ENCODE assay signal across 14 cellular contexts in the genomic region with DNA sequence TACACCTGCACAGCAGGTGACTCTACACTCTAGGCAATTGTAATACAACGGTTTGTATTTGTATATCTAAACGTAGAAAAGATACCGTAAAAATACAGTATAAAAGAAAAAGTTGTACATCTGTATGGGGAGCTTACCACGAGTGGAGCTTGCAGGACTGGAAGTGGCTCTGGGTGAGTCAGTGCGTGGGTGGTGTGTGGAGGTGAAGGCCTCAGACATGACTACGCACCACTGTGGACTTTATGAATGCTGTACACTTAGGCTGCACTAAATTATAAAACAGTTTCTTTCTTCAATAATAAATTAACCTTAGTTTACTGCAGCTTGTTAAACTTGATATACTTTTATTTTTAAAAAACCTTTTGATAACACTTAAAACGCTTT.
DNase-seq lines count a peak whose midpoint lies in the region; ATAC-seq, FAIRE-seq and TF ChIP-seq lines count a peak whose summit lies in the region.
"Had no signal": no experiment of that assay in that cellular context is flagged by ENCODE, and none has a peak within 500 bp of the region (broad histone marks: within the 10 kb centered on the region; RNA-seq: fewer than 3 reads in every experiment).

No MANE protein-coding gene starts in this region.

- H3K4me3 ChIP-seq in BLaER1 treated with 17β-estradiol and CSF1 and Interleukin-3, amounts not matched to agents 10 nM and 100 nM: no peak overlapping the region
- H3K4me3 ChIP-seq in choroid plexus epithelial cell (ENCODE audit: low read depth, low read length) (no peak overlapping the region), HepG2 (replicated peaks in 1 of 3; ENCODE audit: insufficient read depth in 1 of 3, low read depth in 2 of 3, low read length in 3 of 3) (no peak overlapping the region)
- H3K4me3 ChIP-seq: dorsolateral prefrontal cortex, heart right ventricle had no signal

- H3K27ac Mint-ChIP-seq in CD14-positive monocyte: no peak overlapping the region
- H3K27ac Mint-ChIP-seq: activated CD8-positive, alpha-beta memory T cell treated with anti-CD3 and anti-CD28 coated beads, Interleukin-2, amount 10 ng/mL, durations not matched to agents 7 days and 5 days; activated naive CD4-positive, alpha-beta T cell treated with anti-CD3 and anti-CD28 coated beads, Interleukin-2, amount 50 U/mL, for 24 hours had no signal

- no peak for TF ChIP-seq POLR2A in HepG2 (IDR thresholded peaks at IDR 0.05; ENCODE audit: insufficient read depth in 1 of 2, low read depth in 2 of 2, low read length in 2 of 2)

- in situ Hi-C loops in HepG2 (cut with HindIII; ENCODE audit: extremely low pct_ligation_motif_present, low pct_unique_long_range_greater_than_20kb): no loop called here

- no peaks in the 10 kb centered on the region for H4K20me1 ChIP-seq in BLaER1 treated with 17β-estradiol and CSF1 and Interleukin-3, amounts not matched to agents 10 nM and 100 nM
- no peaks in the 10 kb centered on the region for H4K20me1 ChIP-seq in HepG2 (ENCODE audit: insufficient read depth, low read length)

- H3K27me3 ChIP-seq in BLaER1 treated with 17β-estradiol and CSF1 and Interleukin-3, amounts not matched to agents 10 nM and 100 nM: no peaks in the 10 kb centered on the region
- no peaks in the 10 kb centered on the region for H3K27me3 ChIP-seq in HepG2 (ENCODE audit: control insufficient read depth in 1 of 2, insufficient read depth in 2 of 2, low read length in 2 of 2)
- H3K27me3 ChIP-seq: heart right ventricle had no signal

- BruUV-seq in HepG2 (replicated peaks; lab: Mats Ljungman, UMichigan): no TSS peak

- H3K4me3 Mint-ChIP-seq in CD14-positive monocyte: no peak overlapping the region
- H3K4me3 Mint-ChIP-seq: activated CD8-positive, alpha-beta memory T cell treated with anti-CD3 and anti-CD28 coated beads, Interleukin-2, amount 10 ng/mL, durations not matched to agents 7 days and 5 days; activated naive CD4-positive, alpha-beta T cell treated with anti-CD3 and anti-CD28 coated beads, Interleukin-2, amount 50 U/mL, for 24 hours had no signal

- FAIRE-seq in HepG2 (lab: Jason Lieb, UNC): no peak

- DNase-seq in LoVo (ENCODE audit: low spot score) (peak; percentile 49), choroid plexus epithelial cell (ENCODE audit: low read depth) (peak; percentile 88), HepG2 (ENCODE audit: low spot score) (no peak), midbrain (lab: John Stamatoyannopoulos, UW) (no peak), CD14-positive monocyte (ENCODE audit: low spot score) (no peak), medulla oblongata (ENCODE audit: extremely low spot score) (no peak), NOMO-1 treated with DMSO at 0.1 percent for 48 hours (lab: John Stamatoyannopoulos, UW; ENCODE audit: unreplicated experiment) (no peak)
- DNase-seq: activated CD8-positive, alpha-beta memory T cell treated with anti-CD3 and anti-CD28 coated beads, Interleukin-2, amount 10 ng/mL, durations not matched to agents 7 days and 5 days; dorsolateral prefrontal cortex; heart right ventricle; substantia nigra; T-helper 2 cell had no signal

- no peak overlapping the region for H2AFZ ChIP-seq in HepG2 (ENCODE audit: low read length)

- H3K36me3 ChIP-seq in BLaER1 treated with 17β-estradiol and CSF1 and Interleukin-3, amounts not matched to agents 10 nM and 100 nM: peaks cover 0 to 8% (median 0%) of the 10 kb centered on the region in 11 experiments; a peak in 4 of 22 replicates
- no peaks in the 10 kb centered on the region for H3K36me3 ChIP-seq in HepG2 (replicated peaks in 1 of 2; ENCODE audit: control insufficient read depth in 1 of 2, insufficient read depth in 2 of 2, low read length in 2 of 2)
- H3K36me3 ChIP-seq: heart right ventricle had no signal

- H3K36me3 Mint-ChIP-seq in CD14-positive monocyte: no peaks in the 10 kb centered on the region
- H3K36me3 Mint-ChIP-seq: activated CD8-positive, alpha-beta memory T cell treated with anti-CD3 and anti-CD28 coated beads, Interleukin-2, amount 10 ng/mL, durations not matched to agents 7 days and 5 days; activated naive CD4-positive, alpha-beta T cell treated with anti-CD3 and anti-CD28 coated beads, Interleukin-2, amount 50 U/mL, for 24 hours had no signal

- intact Hi-C loops in HepG2 (cut with micrococcal nuclease; ENCODE audit: unreplicated experiment): loop anchor here (5.0 kb wide), 1 partner anchor 41 kb away; no protein-coding TSS in a partner anchor
- intact Hi-C loops in CD14-positive monocyte (cut with micrococcal nuclease): no loop called here

- TF ChIP-seq CTCF in choroid plexus epithelial cell (conservative IDR thresholded peaks at IDR 0.05; ENCODE audit: low read depth, low read length) (no peak), HepG2 (CRISPR knock-in tag; IDR thresholded peaks at IDR 0.05) (no peak), CD14-positive monocyte (IDR thresholded peaks at IDR 0.05) (no peak)

- H3K79me2 ChIP-seq in HepG2 (ENCODE audit: insufficient read depth, low read length): no peaks in the 10 kb centered on the region

- H3K4me1 Mint-ChIP-seq in CD14-positive monocyte: no peaks in the 10 kb centered on the region
- H3K4me1 Mint-ChIP-seq: activated CD8-positive, alpha-beta memory T cell treated with anti-CD3 and anti-CD28 coated beads, Interleukin-2, amount 10 ng/mL, durations not matched to agents 7 days and 5 days; activated naive CD4-positive, alpha-beta T cell treated with anti-CD3 and anti-CD28 coated beads, Interleukin-2, amount 50 U/mL, for 24 hours had no signal

- H3K9ac ChIP-seq in BLaER1 treated with 17β-estradiol and CSF1 and Interleukin-3, amounts not matched to agents 10 nM and 100 nM: no peak overlapping the region
- no peak overlapping the region for H3K9ac ChIP-seq in HepG2 (ENCODE audit: insufficient read depth, low read depth, low read length)

- peak; percentile 46; the same call in 1 of the 3 replicates for ATAC-seq in HepG2
- ATAC-seq: activated CD8-positive, alpha-beta memory T cell treated with anti-CD3 and anti-CD28 coated beads, Interleukin-2, amount 10 ng/mL, durations not matched to agents 7 days and 5 days; heart right ventricle had no signal

- no peaks in the 10 kb centered on the region for H3K27me3 Mint-ChIP-seq in CD14-positive monocyte (ENCODE audit: low read depth in 3 of 3)
- H3K27me3 Mint-ChIP-seq: activated CD8-positive, alpha-beta memory T cell treated with anti-CD3 and anti-CD28 coated beads, Interleukin-2, amount 10 ng/mL, durations not matched to agents 7 days and 5 days; activated naive CD4-positive, alpha-beta T cell treated with anti-CD3 and anti-CD28 coated beads, Interleukin-2, amount 50 U/mL, for 24 hours had no signal

- CTCF ChIA-PET in HepG2 (lab: Yijun Ruan, JAX; ENCODE audit: low intra/inter-chr PET ratio, low total read pairs): no interaction called here

- TF ChIP-seq RAD21 in HepG2 (CRISPR knock-in tag; IDR thresholded peaks at IDR 0.05): no peak

- H3K4me2 ChIP-seq in BLaER1 treated with 17β-estradiol and CSF1 and Interleukin-3, amounts not matched to agents 10 nM and 100 nM: peak overlapping the region in 9 of 11 experiments; percentile 9 to 56 (median 39); a peak in 15 of 22 replicates
- no peak overlapping the region for H3K4me2 ChIP-seq in HepG2 (ENCODE audit: low read depth, low read length)

- H3K4me1 ChIP-seq in BLaER1 treated with 17β-estradiol and CSF1 and Interleukin-3, amounts not matched to agents 10 nM and 100 nM: peaks cover 12 to 41% (median 24%) of the 10 kb centered on the region in 10 experiments; a peak in 19 of 20 replicates
- H3K4me1 ChIP-seq in HepG2 (ENCODE audit: insufficient read depth, low read length): peaks cover 68% of the 10 kb centered on the region
- H3K4me1 ChIP-seq: heart right ventricle had no signal

- POLR2A ChIA-PET in HepG2 (lab: Yijun Ruan, JAX): no interaction called here

- WGBS in HepG2 (ENCODE audit: low lambda C conversion rate): 89% methylated on average over 7 of the region's 7 CpGs

- no peak overlapping the region for H3K27ac ChIP-seq in BLaER1 treated with 17β-estradiol and CSF1 and Interleukin-3, amounts not matched to agents 10 nM and 100 nM
- no peak overlapping the region for H3K27ac ChIP-seq in HepG2 (ENCODE audit: extremely low read length, insufficient read depth, low read length)
- H3K27ac ChIP-seq: dorsolateral prefrontal cortex, heart right ventricle had no signal

- H3K9me3 ChIP-seq in BLaER1 treated with 17β-estradiol and CSF1 and Interleukin-3, amounts not matched to agents 10 nM and 100 nM (replicated peaks in 1 of 11): peaks cover 15 to 61% (median 41%) of the 10 kb centered on the region in 11 experiments
- no peaks in the 10 kb centered on the region for H3K9me3 ChIP-seq in HepG2 (ENCODE audit: low read length)

- TF ChIP-seq EP300 in HepG2 (IDR thresholded peaks at IDR 0.05; ENCODE audit: low read depth in 2 of 2, low read length in 2 of 2) (no peak), HepG2 (CRISPR knock-in tag; IDR thresholded peaks at IDR 0.05; ENCODE audit: borderline replicate concordance) (no peak)

- peaks cover 0 to 8% (median 2%) of the 10 kb centered on the region in 7 donors for H3K9me3 Mint-ChIP-seq in CD14-positive monocyte
- H3K9me3 Mint-ChIP-seq: activated naive CD4-positive, alpha-beta T cell treated with anti-CD3 and anti-CD28 coated beads, Interleukin-2, amount 50 U/mL, for 24 hours had no signal

TF ChIP-seq in HepG2, 621 proteins besides CTCF, POLR2A, EP300 and RAD21 (continues in another document):
- TF ChIP-seq SMAD3 (CRISPR knock-in tag; IDR thresholded peaks at IDR 0.05) (no peak), IRX3 (CRISPR knock-in tag; IDR thresholded peaks at IDR 0.05; ENCODE audit: borderline replicate concordance, low read depth) (no peak), ZNF205 (CRISPR knock-in tag; IDR thresholded peaks at IDR 0.05) (no peak), SNRNP70 (IDR thresholded peaks at IDR 0.05; ENCODE audit: low read depth, low read length) (no peak), ISX (CRISPR knock-in tag; conservative IDR thresholded peaks at IDR 0.05) (no peak), ZNF264 (CRISPR knock-in tag; IDR thresholded peaks at IDR 0.05) (no peak), ZNF441 (CRISPR knock-in tag; IDR thresholded peaks at IDR 0.05; ENCODE audit: borderline replicate concordance) (no peak), ZNF713 (CRISPR knock-in tag; IDR thresholded peaks at IDR 0.05) (no peak), FOSL2 (CRISPR knock-in tag; IDR thresholded peaks at IDR 0.05) (peak; percentile 74), SRF (IDR thresholded peaks at IDR 0.05; ENCODE audit: low read depth, low read length) (no peak), ZNF431 (CRISPR knock-in tag; IDR thresholded peaks at IDR 0.05; ENCODE audit: borderline replicate concordance, low read depth) (no peak)

Comparison
In these comparisons a context has a peak if more than half of its experiments do, and no peak if none do; other contexts are left out.
1. DNase-seq: peak in LoVo (single experiment) and choroid plexus epithelial cell (single experiment); none in HepG2 (single experiment), midbrain (single experiment), CD14-positive monocyte (single experiment), medulla oblongata (single experiment) and NOMO-1 treated with DMSO at 0.1 percent for 48 hours (single experiment).